ENCODE assay signal across 24 cellular contexts in genomic region chr18:10419420-10420103, GRCh38. TPM values are rescaled to one million over a fixed set of nuclear protein-coding genes. Genes with fewer than 3 reads are reported as not detected.
A peak's percentile ranks its signal among the peaks of the same experiment; 100 is the strongest.
DNase-seq lines count a peak whose midpoint lies in the region; ATAC-seq and TF ChIP-seq lines count a peak whose summit lies in the region.
"Had no signal": no experiment of that assay in that cellular context is flagged by ENCODE, and none has a peak within 500 bp of the region (broad histone marks: within the 10 kb centered on the region; RNA-seq: fewer than 3 reads in every experiment).

No MANE protein-coding gene starts in this region.

- no peak overlapping the region for H2AFZ ChIP-seq in osteoblast (ENCODE audit: low read length)
- H2AFZ ChIP-seq: GM23338 had no signal

- no peaks in the 10 kb centered on the region for H3K9me3 ChIP-seq in osteoblast (ENCODE audit: low read depth, low read length)
- H3K9me3 ChIP-seq: adrenal gland, SK-N-SH, upper lobe of left lung had no signal

- no peak overlapping the region for H3K4me3 ChIP-seq in fibroblast of villous mesenchyme (ENCODE audit: low read depth, low read length)
- H3K4me3 ChIP-seq in osteoblast (ENCODE audit: insufficient read depth, low read length) = no peak overlapping the region
- H3K4me3 ChIP-seq: adrenal gland, GM23338, MG63, upper lobe of left lung had no signal

- ATAC-seq in GM18502 (IDR thresholded peaks at IDR 0.05; ENCODE audit: poor library complexity, unreplicated experiment) = no peak
- ATAC-seq: activated CD8-positive, alpha-beta memory T cell treated with anti-CD3 and anti-CD28 coated beads, Interleukin-2, amount 10 ng/mL, durations not matched to agents 7 days and 5 days; GM23338; natural killer cell; Panc1 had no signal

- no peaks in the 10 kb centered on the region for H4K20me1 ChIP-seq in osteoblast (ENCODE audit: insufficient read depth, low read length)

- DNase-seq in A172 (ENCODE audit: low spot score) (peak; percentile 31), M059J (ENCODE audit: low read depth) (peak; percentile 86), astrocyte of the hippocampus (ENCODE audit: low read depth, low spot score) (peak; percentile 53), fibroblast of villous mesenchyme (ENCODE audit: low read depth) (peak; percentile 73), Kasumi-1 (lab: John Stamatoyannopoulos, UW) (no peak), NK-92 (lab: John Stamatoyannopoulos, UW; ENCODE audit: unreplicated experiment) (no peak), osteoblast (ENCODE audit: insufficient read length, low spot score, missing footprints) (no peak)
- DNase-seq: 8988T; activated CD4-positive, CD25-positive, alpha-beta regulatory T cell treated with anti-CD3 and anti-CD28 coated beads, Interleukin-2, amount 50 U/mL, for 72 hours; activated CD8-positive, alpha-beta memory T cell treated with anti-CD3 and anti-CD28 coated beads, Interleukin-2, amount 10 ng/mL, durations not matched to agents 7 days and 5 days; adrenal gland; C1 segment of cervical spinal cord; GDM1; kidney glomerular epithelial cell; mesendoderm; MG63; natural killer cell; NCI-H146; NCI-H748 treated with DMSO at 0.1 percent for 48 hours; SK-N-SH; upper lobe of left lung had no signal

- H3K36me3 ChIP-seq in osteoblast (ENCODE audit: insufficient read depth, low read length) = no peaks in the 10 kb centered on the region
- H3K36me3 ChIP-seq: adrenal gland, MG63, upper lobe of left lung had no signal

- H3K27me3 ChIP-seq in osteoblast (ENCODE audit: insufficient read depth, low read length) = peaks cover 4% of the 10 kb centered on the region
- H3K27me3 ChIP-seq: adrenal gland, MG63, upper lobe of left lung had no signal

- H3K27ac ChIP-seq in osteoblast (ENCODE audit: low read depth, low read length) = no peak overlapping the region
- H3K27ac ChIP-seq: adrenal gland, upper lobe of left lung had no signal

- TF ChIP-seq CTCF in fibroblast of villous mesenchyme (IDR thresholded peaks at IDR 0.05; ENCODE audit: insufficient read depth, low read depth, low read length) = no peak
- TF ChIP-seq CTCF in osteoblast (IDR thresholded peaks at IDR 0.05; ENCODE audit: extremely low read depth, low read depth, low read length) = no peak

- H3K79me2 ChIP-seq in osteoblast (ENCODE audit: insufficient read depth, low read length) = no peaks in the 10 kb centered on the region

- H3K4me2 ChIP-seq in osteoblast (ENCODE audit: insufficient read depth, low read length) = no peak overlapping the region
- H3K4me2 ChIP-seq: GM23338, SK-N-SH had no signal

- peaks cover 10% of the 10 kb centered on the region for H3K4me1 ChIP-seq in osteoblast (ENCODE audit: insufficient read depth, low read length)
- H3K4me1 ChIP-seq: adrenal gland had no signal

RNA-seq across cellular contexts. Expression of gene APCDD1, which starts 34.9 kb away (rescaled TPM):
- total RNA-seq in A172 (2014; rRNA removed; shearing (Covaris generic)) = not detected in 2 replicates
- 2.4 and 6.8 TPM in 2 replicates for total RNA-seq in M059J (2014; rRNA removed; shearing (Covaris generic))
- 3.5 and 5.8 TPM in 2 replicates for total RNA-seq in fibroblast of villous mesenchyme
- 1.8 and 3.3 TPM in 2 replicates for total RNA-seq in osteoblast
- total RNA-seq: activated CD8-positive, alpha-beta memory T cell treated with anti-CD3 and anti-CD28 coated beads, Interleukin-2, amount 10 ng/mL, durations not matched to agents 7 days and 5 days had no signal

Comparison
In these comparisons a context has a peak if more than half of its experiments do, and no peak if none do; other contexts are left out.
1. DNase-seq: peak in A172 (single experiment), M059J (single experiment), astrocyte of the hippocampus (single experiment) and fibroblast of villous mesenchyme (single experiment); none in Kasumi-1 (0 of 2), NK-92 (single experiment) and osteoblast (single experiment).